22 cellular contexts compared by ENCODE assay signal in the genomic region with DNA sequence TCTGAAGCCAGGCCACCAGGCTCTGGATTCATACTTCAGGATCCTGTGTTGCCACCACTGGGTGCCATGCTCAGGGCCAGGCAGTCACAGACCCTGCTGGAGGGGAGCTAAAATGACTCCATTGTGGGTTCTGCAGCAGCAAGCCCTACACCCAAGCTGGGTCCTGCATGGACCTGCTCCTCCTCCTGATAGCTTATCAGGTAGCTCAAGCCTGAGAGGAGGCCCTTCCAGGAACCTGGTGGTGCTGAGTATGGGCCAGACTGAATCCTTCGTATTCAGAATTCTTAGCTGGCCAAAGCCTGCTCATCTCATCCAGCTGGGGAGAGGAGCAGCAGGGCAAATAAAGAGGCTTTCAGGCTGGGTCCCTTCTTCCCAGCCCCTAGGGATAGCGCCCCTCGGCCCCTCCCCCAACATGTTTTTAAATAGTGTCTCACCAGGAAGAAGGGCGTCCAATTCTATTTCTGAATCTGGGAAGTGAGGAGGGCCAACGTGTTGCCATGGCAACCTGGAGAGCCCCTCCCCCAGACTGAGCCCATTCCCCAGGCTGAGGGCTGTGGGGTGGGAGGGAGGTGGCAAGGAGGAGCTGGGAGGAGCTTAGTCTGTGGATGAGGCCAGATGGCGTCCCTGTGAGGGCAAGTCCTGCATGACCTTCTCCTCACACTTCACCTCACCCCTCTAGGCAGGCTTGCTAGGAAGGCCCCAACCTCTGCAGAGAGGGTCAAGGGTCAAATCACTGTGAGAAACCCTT. TPM values are rescaled to one million over a fixed set of nuclear protein-coding genes. Genes with fewer than 3 reads are reported as not detected.
DNase-seq lines count a peak whose midpoint lies in the region; ATAC-seq, FAIRE-seq and TF ChIP-seq lines count a peak whose summit lies in the region.
"Had no signal": no experiment of that assay in that cellular context is flagged by ENCODE, and none has a peak within 500 bp of the region (broad histone marks: within the 10 kb centered on the region; RNA-seq: fewer than 3 reads in every experiment).

No MANE protein-coding gene starts in this region.

- H3K9ac ChIP-seq in HepG2 (ENCODE audit: insufficient read depth, low read depth, low read length) (no peak overlapping the region), iPS-15b (ENCODE audit: low read depth, low read length) (peak overlapping the region; percentile 16)

- DNase-seq in HepG2 (ENCODE audit: low spot score) = no peak
- no peak for DNase-seq in right lobe of liver
- DNase-seq in RPMI8226 = peak; percentile 47
- DNase-seq in retina = peak; percentile 81
- DNase-seq in GOT3 (lab: John Stamatoyannopoulos, UW) = no peak
- DNase-seq in pons (ENCODE audit: low spot score) = no peak
- no peak for DNase-seq in testis
- DNase-seq: activated CD4-positive, alpha-beta T cell treated with anti-CD3 and anti-CD28 coated beads for 36 hours; activated CD8-positive, alpha-beta memory T cell treated with anti-CD3 and anti-CD28 coated beads, Interleukin-2, amount 10 ng/mL, durations not matched to agents 7 days and 5 days; foreskin fibroblast; GF-D8; Karpas-422; NCI-H1092 treated with DMSO at 0.1 percent for 48 hours; T1000 had no signal

- no peak for TF ChIP-seq RAD21 in HepG2 (CRISPR knock-in tag; IDR thresholded peaks at IDR 0.05)

- intact Hi-C loops in HepG2 (cut with micrococcal nuclease; ENCODE audit: unreplicated experiment) (no loop called here), right lobe of liver (cut with DNase I) (no loop called here), testis (cut with DNase I; ENCODE audit: low total_unique reads) (no loop called here)

- no peaks in the 10 kb centered on the region for H3K79me2 ChIP-seq in HepG2 (ENCODE audit: insufficient read depth, low read length)

- no peaks in the 10 kb centered on the region for H4K20me1 ChIP-seq in HepG2 (ENCODE audit: insufficient read depth, low read length)

- H3K4me2 ChIP-seq in HepG2 (ENCODE audit: low read depth, low read length) = no peak overlapping the region

- BruUV-seq in HepG2 (replicated peaks; lab: Mats Ljungman, UMichigan) = no TSS peak

- TF ChIP-seq POLR2A in HepG2 (IDR thresholded peaks at IDR 0.05; ENCODE audit: insufficient read depth in 1 of 2, low read depth in 2 of 2, low read length in 2 of 2) = no peak
- TF ChIP-seq POLR2A in right lobe of liver (IDR thresholded peaks at IDR 0.05) = no peak
- TF ChIP-seq POLR2A in testis (IDR thresholded peaks at IDR 0.05) = no peak

- POLR2A ChIA-PET in HepG2 (lab: Yijun Ruan, JAX) = interaction anchor here (1.2 kb wide), 1 partner anchor 36 kb away, joined by 3 read pairs; no protein-coding TSS in a partner anchor

- H3K27ac ChIP-seq in HepG2 (ENCODE audit: extremely low read length, insufficient read depth, low read length) (no peak overlapping the region), right lobe of liver (no peak overlapping the region), testis (no peak overlapping the region)
- H3K27ac ChIP-seq: breast epithelium, C4-2B had no signal

- H3K27me3 ChIP-seq in HepG2 (ENCODE audit: control insufficient read depth in 1 of 2, insufficient read depth in 2 of 2, low read length in 2 of 2) (peaks cover 0 to 15% of the 10 kb centered on the region in 2 experiments; a peak in 1 of 5 replicates), right lobe of liver (no peaks in the 10 kb centered on the region), iPS-15b (ENCODE audit: control insufficient read depth, insufficient read depth, low read length) (no peaks in the 10 kb centered on the region), testis (no peaks in the 10 kb centered on the region)
- H3K27me3 ChIP-seq: breast epithelium had no signal

- H3K36me3 ChIP-seq in HepG2 (replicated peaks in 1 of 2; ENCODE audit: control insufficient read depth in 1 of 2, insufficient read depth in 2 of 2, low read length in 2 of 2) (no peaks in the 10 kb centered on the region), right lobe of liver (no peaks in the 10 kb centered on the region), iPS-15b (ENCODE audit: control insufficient read depth, insufficient read depth, low read length) (peaks cover 2% of the 10 kb centered on the region), testis (ENCODE audit: low read depth, missing control alignments) (no peaks in the 10 kb centered on the region)
- H3K36me3 ChIP-seq: breast epithelium had no signal

- H3K9me3 ChIP-seq in HepG2 (ENCODE audit: low read length) = no peaks in the 10 kb centered on the region
- H3K9me3 ChIP-seq in right lobe of liver = no peaks in the 10 kb centered on the region
- H3K9me3 ChIP-seq in iPS-15b (ENCODE audit: control insufficient read depth, insufficient read depth, low read length) = no peaks in the 10 kb centered on the region
- H3K9me3 ChIP-seq in testis = no peaks in the 10 kb centered on the region
- H3K9me3 ChIP-seq: breast epithelium had no signal

- FAIRE-seq in HepG2 (lab: Jason Lieb, UNC) = no peak
- FAIRE-seq: GM12878 had no signal

- H2AFZ ChIP-seq in HepG2 (ENCODE audit: low read length) = no peak overlapping the region

- H3K4me1 ChIP-seq in HepG2 (ENCODE audit: insufficient read depth, low read length) = peaks cover 42% of the 10 kb centered on the region
- no peaks in the 10 kb centered on the region for H3K4me1 ChIP-seq in right lobe of liver
- H3K4me1 ChIP-seq in iPS-15b (ENCODE audit: control insufficient read depth, insufficient read depth, low read length) = peaks cover 21% of the 10 kb centered on the region
- peaks cover 4% of the 10 kb centered on the region for H3K4me1 ChIP-seq in testis
- H3K4me1 ChIP-seq: breast epithelium had no signal

- CTCF ChIA-PET in HepG2 (lab: Yijun Ruan, JAX; ENCODE audit: low intra/inter-chr PET ratio, low total read pairs) = no interaction called here

- TF ChIP-seq CTCF in HepG2 (CRISPR knock-in tag; IDR thresholded peaks at IDR 0.05) = no peak
- TF ChIP-seq CTCF in right lobe of liver (IDR thresholded peaks at IDR 0.05) = no peak
- no peak for TF ChIP-seq CTCF in testis (IDR thresholded peaks at IDR 0.05)

- in situ Hi-C loops in HepG2 (cut with HindIII; ENCODE audit: extremely low pct_ligation_motif_present, low pct_unique_long_range_greater_than_20kb) = no loop called here

- WGBS in HepG2 (ENCODE audit: low lambda C conversion rate) = 24% methylated on average over 3 of the region's 6 CpGs
- 33% methylated on average over 2 of the region's 6 CpGs for WGBS in right lobe of liver (ENCODE audit: insufficient coverage, low coverage, low lambda C conversion rate, missing lambda C conversion rate)
- WGBS in testis, 2 donors = 46 to 55% methylated on average over 4 to 6 of the region's 6 CpGs

- ATAC-seq in HepG2 (peak; percentile 15; the same call in 2 of the 3 replicates), right lobe of liver (no peak)
- ATAC-seq: activated CD4-positive, alpha-beta T cell treated with anti-CD3 and anti-CD28 coated beads for 36 hours; activated CD8-positive, alpha-beta memory T cell treated with anti-CD3 and anti-CD28 coated beads, Interleukin-2, amount 10 ng/mL, durations not matched to agents 7 days and 5 days; GM12878; sciatic nerve had no signal

- H3K4me3 ChIP-seq in HepG2 (replicated peaks in 1 of 3; ENCODE audit: insufficient read depth in 1 of 3, low read depth in 2 of 3, low read length in 3 of 3) (no peak overlapping the region; a peak in 1 of 6 replicates), right lobe of liver (no peak overlapping the region), iPS-15b (ENCODE audit: low read depth, low read length) (peak overlapping the region; percentile 19), testis (no peak overlapping the region)
- H3K4me3 ChIP-seq: breast epithelium, GM12878 had no signal

- TF ChIP-seq EP300 in HepG2 (IDR thresholded peaks at IDR 0.05; ENCODE audit: low read depth in 2 of 2, low read length in 2 of 2) (no peak), HepG2 (CRISPR knock-in tag; IDR thresholded peaks at IDR 0.05; ENCODE audit: borderline replicate concordance) (no peak)

RNA-seq across cellular contexts. Expression of gene CAMKV, which starts 11.0 kb away (rescaled TPM):
- 0.13 and 0.15 TPM in 2 replicates for total RNA-seq in HepG2 (2016; rRNA removed; fragmentation: Illumina TruSeq; extraction: Trizol)
- total RNA-seq in HepG2 (2016; cell fraction: cytosol; rRNA removed; fragmentation: Illumina TruSeq; extraction: Trizol; ENCODE audit: low read depth) = not detected in 2 replicates
- 0.17 TPM in 1 of 2 replicates, not detected in the other for total RNA-seq in HepG2 (2016; cell fraction: insoluble cytoplasmic fraction; rRNA removed; fragmentation: Illumina TruSeq; extraction: Trizol)
- 0.14 TPM in 1 of 2 replicates, not detected in the other for total RNA-seq in HepG2 (2016; cell fraction: membrane; rRNA removed; fragmentation: Illumina TruSeq; extraction: Trizol)
- 0.13 and 0.22 TPM in 2 replicates for total RNA-seq in HepG2 (2016; cell fraction: nucleus; rRNA removed; fragmentation: Illumina TruSeq; extraction: Trizol)
- 0.13 and 0.22 TPM in 2 replicates for polyA plus RNA-seq in HepG2 (2011; rRNA removed)
- polyA plus RNA-seq in HepG2 (2011; cell fraction: cytosol; rRNA removed) = 0.13 and 0.23 TPM in 2 replicates
- polyA plus RNA-seq in HepG2 (2011; cell fraction: nucleus; rRNA removed) = 1.2 and 2.0 TPM in 2 replicates
- polyA plus RNA-seq in HepG2 (2012) = 0.33 and 0.38 TPM in 2 replicates
- not detected in 2 replicates for polyA plus RNA-seq in HepG2 (2016; cell fraction: cytosol; fragmentation: Illumina TruSeq; extraction: Trizol; ENCODE audit: low read depth)
- polyA plus RNA-seq in HepG2 (2016; cell fraction: insoluble cytoplasmic fraction; fragmentation: Illumina TruSeq; extraction: Trizol; ENCODE audit: low read depth) = 0.13 and 0.26 TPM in 2 replicates
- polyA plus RNA-seq in HepG2 (2016; cell fraction: membrane; fragmentation: Illumina TruSeq; extraction: Trizol; ENCODE audit: low read depth) = 0.08 and 0.10 TPM in 2 replicates
- polyA plus RNA-seq in HepG2 (2016; cell fraction: nucleus; fragmentation: Illumina TruSeq; extraction: Trizol; ENCODE audit: insufficient read depth, low read depth) = 0.53 and 0.60 TPM in 2 replicates
- 0.07 and 0.82 TPM in 2 replicates for polyA minus RNA-seq in HepG2 (2011; rRNA and poly(A)+ RNA removed; ENCODE audit: low replicate concordance)
- not detected in 2 replicates for polyA minus RNA-seq in HepG2 (2011; cell fraction: cytosol; rRNA and poly(A)+ RNA removed)
- polyA minus RNA-seq in HepG2 (2011; cell fraction: nucleus; rRNA and poly(A)+ RNA removed) = 1.3 TPM in 1 of 2 replicates, not detected in the other
- total RNA-seq in right lobe of liver = not detected
- total RNA-seq in testis = 1 to 10 TPM; 1.2 to 2.3 TPM
- 4.0 TPM for polyA plus RNA-seq in testis (ENCODE audit: insufficient read depth, low read depth, low replicate concordance)
- total RNA-seq: activated CD8-positive, alpha-beta memory T cell treated with anti-CD3 and anti-CD28 coated beads, Interleukin-2, amount 10 ng/mL, durations not matched to agents 7 days and 5 days; GM12878; liver; osteoblast; RPMI7951; sciatic nerve had no signal
- polyA plus RNA-seq: liver had no signal

RNA-seq across cellular contexts. Expression of gene MST1R, which starts 22.9 kb away (rescaled TPM):
- 0.11 and 0.13 TPM in 2 replicates for total RNA-seq in HepG2 (2016; rRNA removed; fragmentation: Illumina TruSeq; extraction: Trizol)
- total RNA-seq in HepG2 (2016; cell fraction: cytosol; rRNA removed; fragmentation: Illumina TruSeq; extraction: Trizol; ENCODE audit: low read depth) = not detected in 2 replicates
- 0.17 and 0.36 TPM in 2 replicates for total RNA-seq in HepG2 (2016; cell fraction: insoluble cytoplasmic fraction; rRNA removed; fragmentation: Illumina TruSeq; extraction: Trizol)
- total RNA-seq in HepG2 (2016; cell fraction: membrane; rRNA removed; fragmentation: Illumina TruSeq; extraction: Trizol) = 0.03 TPM in 1 of 2 replicates, not detected in the other
- 0.28 and 0.37 TPM in 2 replicates for total RNA-seq in HepG2 (2016; cell fraction: nucleus; rRNA removed; fragmentation: Illumina TruSeq; extraction: Trizol)
- 0.72 and 0.77 TPM in 2 replicates for polyA plus RNA-seq in HepG2 (2011; rRNA removed)
- 0.21 TPM in 2 replicates for polyA plus RNA-seq in HepG2 (2011; cell fraction: cytosol; rRNA removed)
- 2.3 and 3.4 TPM in 2 replicates for polyA plus RNA-seq in HepG2 (2011; cell fraction: nucleus; rRNA removed)
- polyA plus RNA-seq in HepG2 (2012) = 0.09 and 0.52 TPM in 2 replicates
- not detected in 2 replicates for polyA plus RNA-seq in HepG2 (2016; cell fraction: cytosol; fragmentation: Illumina TruSeq; extraction: Trizol; ENCODE audit: low read depth)
- 0.11 TPM in 1 of 2 replicates, not detected in the other for polyA plus RNA-seq in HepG2 (2016; cell fraction: insoluble cytoplasmic fraction; fragmentation: Illumina TruSeq; extraction: Trizol; ENCODE audit: low read depth)
- polyA plus RNA-seq in HepG2 (2016; cell fraction: membrane; fragmentation: Illumina TruSeq; extraction: Trizol; ENCODE audit: low read depth) = 0.17 TPM in 1 of 2 replicates, not detected in the other
- polyA plus RNA-seq in HepG2 (2016; cell fraction: nucleus; fragmentation: Illumina TruSeq; extraction: Trizol; ENCODE audit: insufficient read depth, low read depth) = 1.2 and 1.4 TPM in 2 replicates
- 2.0 and 186 TPM in 2 replicates for polyA minus RNA-seq in HepG2 (2011; rRNA and poly(A)+ RNA removed; ENCODE audit: low replicate concordance)
- polyA minus RNA-seq in HepG2 (2011; cell fraction: cytosol; rRNA and poly(A)+ RNA removed) = 1.5 and 3.4 TPM in 2 replicates
- 0.77 and 2.4 TPM in 2 replicates for polyA minus RNA-seq in HepG2 (2011; cell fraction: nucleus; rRNA and poly(A)+ RNA removed)
- total RNA-seq in right lobe of liver = 1 to 10 TPM in 1 of 6 experiments, under 1 TPM in 5; 0.15 to 1.9 (median 0.50) TPM
- total RNA-seq in testis = 10 to 100 TPM in 1 of 2 donors, 1 to 10 TPM in 1; 7.6 to 11.2 TPM
- polyA plus RNA-seq in testis (ENCODE audit: insufficient read depth, low read depth, low replicate concordance) = 15.9 TPM

RNA-seq across cellular contexts. Expression of gene TRAIP, which starts 24.4 kb away (rescaled TPM):
- 13.7 and 23.9 TPM in 2 replicates for total RNA-seq in HepG2 (2016; rRNA removed; fragmentation: Illumina TruSeq; extraction: Trizol)
- total RNA-seq in HepG2 (2016; cell fraction: cytosol; rRNA removed; fragmentation: Illumina TruSeq; extraction: Trizol; ENCODE audit: low read depth) = 9.1 and 11.5 TPM in 2 replicates
- 13.0 and 22.4 TPM in 2 replicates for total RNA-seq in HepG2 (2016; cell fraction: insoluble cytoplasmic fraction; rRNA removed; fragmentation: Illumina TruSeq; extraction: Trizol)
- 11.7 and 13.4 TPM in 2 replicates for total RNA-seq in HepG2 (2016; cell fraction: membrane; rRNA removed; fragmentation: Illumina TruSeq; extraction: Trizol)
- 28.5 and 36.3 TPM in 2 replicates for total RNA-seq in HepG2 (2016; cell fraction: nucleus; rRNA removed; fragmentation: Illumina TruSeq; extraction: Trizol)
- 13.9 and 15.1 TPM in 2 replicates for polyA plus RNA-seq in HepG2 (2011; rRNA removed)
- 14.0 and 14.3 TPM in 2 replicates for polyA plus RNA-seq in HepG2 (2011; cell fraction: cytosol; rRNA removed)
- 42.9 and 44.0 TPM in 2 replicates for polyA plus RNA-seq in HepG2 (2011; cell fraction: nucleus; rRNA removed)
- 7.3 and 9.8 TPM in 2 replicates for polyA plus RNA-seq in HepG2 (2012)
- polyA plus RNA-seq in HepG2 (2016; cell fraction: cytosol; fragmentation: Illumina TruSeq; extraction: Trizol; ENCODE audit: low read depth) = 4.6 and 5.0 TPM in 2 replicates
- polyA plus RNA-seq in HepG2 (2016; cell fraction: insoluble cytoplasmic fraction; fragmentation: Illumina TruSeq; extraction: Trizol; ENCODE audit: low read depth) = 12.2 and 16.5 TPM in 2 replicates
- 9.0 TPM in 2 replicates for polyA plus RNA-seq in HepG2 (2016; cell fraction: membrane; fragmentation: Illumina TruSeq; extraction: Trizol; ENCODE audit: low read depth)
- polyA plus RNA-seq in HepG2 (2016; cell fraction: nucleus; fragmentation: Illumina TruSeq; extraction: Trizol; ENCODE audit: insufficient read depth, low read depth) = 45.6 and 54.0 TPM in 2 replicates
- 23.5 and 39.7 TPM in 2 replicates for polyA minus RNA-seq in HepG2 (2011; rRNA and poly(A)+ RNA removed; ENCODE audit: low replicate concordance)
- 5.6 and 7.4 TPM in 2 replicates for polyA minus RNA-seq in HepG2 (2011; cell fraction: cytosol; rRNA and poly(A)+ RNA removed)
- 17.3 and 17.4 TPM in 2 replicates for polyA minus RNA-seq in HepG2 (2011; cell fraction: nucleus; rRNA and poly(A)+ RNA removed)
- total RNA-seq in right lobe of liver = 1 to 10 TPM in 3 of 6 experiments, under 1 TPM in 3; 0.55 to 3.1 (median 0.98) TPM
- total RNA-seq in testis = 10 to 100 TPM; 15.8 to 21.3 TPM
- 16.0 TPM for polyA plus RNA-seq in testis (ENCODE audit: insufficient read depth, low read depth, low replicate concordance)

RNA-seq across cellular contexts. Expression of gene MON1A, which starts 48.9 kb away (rescaled TPM):
- total RNA-seq in HepG2 (2016; rRNA removed; fragmentation: Illumina TruSeq; extraction: Trizol) (8.8 and 9.0 TPM in 2 replicates), right lobe of liver (10 to 100 TPM in 2 of 6 experiments, 1 to 10 TPM in 4; 5.4 to 14.2 (median 7.5) TPM), testis (10 to 100 TPM; 16.4 to 17.3 TPM)
- 4.7 and 7.5 TPM in 2 replicates for total RNA-seq in HepG2 (2016; cell fraction: cytosol; rRNA removed; fragmentation: Illumina TruSeq; extraction: Trizol; ENCODE audit: low read depth)
- total RNA-seq in HepG2 (2016; cell fraction: insoluble cytoplasmic fraction; rRNA removed; fragmentation: Illumina TruSeq; extraction: Trizol) = 7.6 and 8.7 TPM in 2 replicates
- 12.4 and 17.1 TPM in 2 replicates for total RNA-seq in HepG2 (2016; cell fraction: membrane; rRNA removed; fragmentation: Illumina TruSeq; extraction: Trizol)
- 4.0 and 4.2 TPM in 2 replicates for total RNA-seq in HepG2 (2016; cell fraction: nucleus; rRNA removed; fragmentation: Illumina TruSeq; extraction: Trizol)
- polyA plus RNA-seq in HepG2 (2011; rRNA removed) (4.6 and 7.0 TPM in 2 replicates), testis (ENCODE audit: insufficient read depth, low read depth, low replicate concordance) (23.9 TPM)
- polyA plus RNA-seq in HepG2 (2011; cell fraction: cytosol; rRNA removed) = 4.9 and 7.2 TPM in 2 replicates
- 6.1 and 7.8 TPM in 2 replicates for polyA plus RNA-seq in HepG2 (2011; cell fraction: nucleus; rRNA removed)
- polyA plus RNA-seq in HepG2 (2012) = 3.0 and 6.0 TPM in 2 replicates
- polyA plus RNA-seq in HepG2 (2016; cell fraction: cytosol; fragmentation: Illumina TruSeq; extraction: Trizol; ENCODE audit: low read depth) = 8.3 and 11.7 TPM in 2 replicates
- polyA plus RNA-seq in HepG2 (2016; cell fraction: insoluble cytoplasmic fraction; fragmentation: Illumina TruSeq; extraction: Trizol; ENCODE audit: low read depth) = 9.1 and 11.2 TPM in 2 replicates
- polyA plus RNA-seq in HepG2 (2016; cell fraction: membrane; fragmentation: Illumina TruSeq; extraction: Trizol; ENCODE audit: low read depth) = 12.1 and 13.2 TPM in 2 replicates
- polyA plus RNA-seq in HepG2 (2016; cell fraction: nucleus; fragmentation: Illumina TruSeq; extraction: Trizol; ENCODE audit: insufficient read depth, low read depth) = 7.3 and 9.2 TPM in 2 replicates
- 9.7 and 15.4 TPM in 2 replicates for polyA minus RNA-seq in HepG2 (2011; rRNA and poly(A)+ RNA removed; ENCODE audit: low replicate concordance)
- 2.9 and 3.6 TPM in 2 replicates for polyA minus RNA-seq in HepG2 (2011; cell fraction: cytosol; rRNA and poly(A)+ RNA removed)
- 3.0 and 3.9 TPM in 2 replicates for polyA minus RNA-seq in HepG2 (2011; cell fraction: nucleus; rRNA and poly(A)+ RNA removed)

RNA-seq across cellular contexts. Expression of gene RBM6, which starts 59.2 kb away (rescaled TPM):
- 51.6 and 86.1 TPM in 2 replicates for total RNA-seq in HepG2 (2016; rRNA removed; fragmentation: Illumina TruSeq; extraction: Trizol)
- total RNA-seq in HepG2 (2016; cell fraction: cytosol; rRNA removed; fragmentation: Illumina TruSeq; extraction: Trizol; ENCODE audit: low read depth) = 26.8 and 28.0 TPM in 2 replicates
- 48.1 and 85.0 TPM in 2 replicates for total RNA-seq in HepG2 (2016; cell fraction: insoluble cytoplasmic fraction; rRNA removed; fragmentation: Illumina TruSeq; extraction: Trizol)
- 31.9 and 32.3 TPM in 2 replicates for total RNA-seq in HepG2 (2016; cell fraction: membrane; rRNA removed; fragmentation: Illumina TruSeq; extraction: Trizol)
- 95.5 and 119 TPM in 2 replicates for total RNA-seq in HepG2 (2016; cell fraction: nucleus; rRNA removed; fragmentation: Illumina TruSeq; extraction: Trizol)
- polyA plus RNA-seq in HepG2 (2011; rRNA removed) = 72.7 and 90.4 TPM in 2 replicates
- polyA plus RNA-seq in HepG2 (2011; cell fraction: cytosol; rRNA removed) = 23.6 and 43.4 TPM in 2 replicates
- polyA plus RNA-seq in HepG2 (2011; cell fraction: nucleus; rRNA removed) = 214 and 295 TPM in 2 replicates
- polyA plus RNA-seq in HepG2 (2012) = 89.9 and 108 TPM in 2 replicates
- polyA plus RNA-seq in HepG2 (2016; cell fraction: cytosol; fragmentation: Illumina TruSeq; extraction: Trizol; ENCODE audit: low read depth) = 5.6 and 7.3 TPM in 2 replicates
- polyA plus RNA-seq in HepG2 (2016; cell fraction: insoluble cytoplasmic fraction; fragmentation: Illumina TruSeq; extraction: Trizol; ENCODE audit: low read depth) = 57.9 and 60.9 TPM in 2 replicates
- 14.4 and 15.0 TPM in 2 replicates for polyA plus RNA-seq in HepG2 (2016; cell fraction: membrane; fragmentation: Illumina TruSeq; extraction: Trizol; ENCODE audit: low read depth)
- polyA plus RNA-seq in HepG2 (2016; cell fraction: nucleus; fragmentation: Illumina TruSeq; extraction: Trizol; ENCODE audit: insufficient read depth, low read depth) = 284 and 293 TPM in 2 replicates
- 15.4 and 24.6 TPM in 2 replicates for polyA minus RNA-seq in HepG2 (2011; rRNA and poly(A)+ RNA removed; ENCODE audit: low replicate concordance)
- polyA minus RNA-seq in HepG2 (2011; cell fraction: cytosol; rRNA and poly(A)+ RNA removed) = 8.0 and 12.9 TPM in 2 replicates
- polyA minus RNA-seq in HepG2 (2011; cell fraction: nucleus; rRNA and poly(A)+ RNA removed) = 74.5 and 93.7 TPM in 2 replicates
- total RNA-seq in right lobe of liver = 10 to 100 TPM; 25.9 to 46.4 (median 32.9) TPM
- 100 to 1,000 TPM; 212 to 229 TPM for total RNA-seq in testis
- 104 TPM for polyA plus RNA-seq in testis (ENCODE audit: insufficient read depth, low read depth, low replicate concordance)

Comparison
In these comparisons a context has a peak if more than half of its experiments do, and no peak if none do; other contexts are left out.
1. DNase-seq: peak in RPMI8226 (single experiment) and retina (single experiment); none in HepG2 (single experiment), right lobe of liver (0 of 3), GOT3 (single experiment), pons (single experiment) and testis (single experiment).